In the genomic region with DNA sequence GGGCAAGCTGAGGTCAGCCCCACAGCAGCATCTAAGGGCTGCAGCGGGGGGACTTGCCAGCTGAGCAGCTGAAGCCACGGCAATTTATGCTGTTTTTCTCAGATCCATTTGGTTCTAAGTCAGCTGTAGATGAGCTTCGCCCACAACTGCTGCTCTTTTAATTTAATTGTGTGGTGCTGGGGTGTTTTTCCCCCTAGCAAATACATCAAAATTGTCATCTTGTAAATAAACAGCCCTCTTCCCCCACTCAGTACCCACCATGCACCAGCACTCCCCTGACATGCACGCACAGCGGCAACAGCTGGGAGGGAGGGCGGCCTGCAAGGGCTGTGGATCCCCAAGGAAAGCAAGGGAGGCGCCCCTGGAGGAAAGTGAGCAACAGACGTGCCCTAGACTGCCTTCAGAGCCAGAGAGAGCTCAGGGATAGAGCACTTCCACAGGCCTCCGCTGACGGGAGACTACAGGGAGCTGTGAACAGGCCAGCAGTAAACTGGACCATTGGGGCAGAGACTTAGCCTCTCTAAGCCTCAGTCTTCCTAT, we compare ENCODE assay signal across 22 cellular contexts.
"Had no signal": no experiment of that assay in that cellular context is flagged by ENCODE, and none has a peak within 500 bp of the region (broad histone marks: within the 10 kb centered on the region; RNA-seq: fewer than 3 reads in every experiment).

No MANE protein-coding gene starts in this region.

- H3K27me3 Mint-ChIP-seq: activated naive CD8-positive, alpha-beta T cell treated with anti-CD3 and anti-CD28 coated beads for 36 hours; progenitor cell of endocrine pancreas had no signal

- H3K4me1 ChIP-seq: breast epithelium, foreskin keratinocyte, left lung, neural progenitor cell, spleen, upper lobe of left lung had no signal

- H3K36me3 Mint-ChIP-seq: activated naive CD8-positive, alpha-beta T cell treated with anti-CD3 and anti-CD28 coated beads for 36 hours; neural progenitor cell had no signal

- H3K27ac Mint-ChIP-seq: activated B cell treated with CpG ODN at 0.5 μM for 24 hours; activated naive CD8-positive, alpha-beta T cell treated with anti-CD3 and anti-CD28 coated beads for 36 hours; naive thymus-derived CD4-positive, alpha-beta T cell; neural progenitor cell; progenitor cell of endocrine pancreas had no signal

- H3K9me3 Mint-ChIP-seq: activated naive CD8-positive, alpha-beta T cell treated with anti-CD3 and anti-CD28 coated beads for 36 hours; central memory CD8-positive, alpha-beta T cell; neural progenitor cell had no signal

- H3K4me1 Mint-ChIP-seq: activated B cell treated with CpG ODN at 0.5 μM for 24 hours; activated naive CD8-positive, alpha-beta T cell treated with anti-CD3 and anti-CD28 coated beads for 36 hours; central memory CD8-positive, alpha-beta T cell; naive thymus-derived CD4-positive, alpha-beta T cell; neural progenitor cell had no signal

- H3K27ac ChIP-seq: breast epithelium, foreskin keratinocyte, hepatocyte, left lung, neural progenitor cell, spleen, upper lobe of left lung had no signal

- H3K36me3 ChIP-seq: breast epithelium, left lung, neural progenitor cell, spleen, upper lobe of left lung had no signal

- H3K4me3 ChIP-seq: breast epithelium, hepatocyte, left lung, lung, neural progenitor cell, spleen, upper lobe of left lung had no signal

- H3K27me3 ChIP-seq: breast epithelium, foreskin keratinocyte, hepatocyte, neural progenitor cell, upper lobe of left lung had no signal

- DNase-seq: activated B cell treated with CpG ODN at 0.5 μM for 24 hours; activated CD4-positive, alpha-beta T cell treated with anti-CD3 and anti-CD28 coated beads for 4 hours; activated CD4-positive, alpha-beta T cell treated with anti-CD3 and anti-CD28 coated beads, Interleukin-2, amount 50 U/mL, for 48 hours; activated naive CD4-positive, alpha-beta T cell treated with Interleukin-2 at 50 U/mL for 16 hours; activated naive CD8-positive, alpha-beta T cell treated with anti-CD3 and anti-CD28 coated beads for 36 hours; activated T-cell treated with anti-CD3 and anti-CD28 coated beads, Interleukin-2, amount 50 U/mL, for 48 hours; cortex of kidney; erythroblast; foreskin keratinocyte; left lung; naive thymus-derived CD4-positive, alpha-beta T cell; spleen; stimulated activated CD4-positive, alpha-beta T cell treated with anti-CD3 and anti-CD28 coated beads, Interleukin-4, amount 100 ng/mL, for 1 hour; stimulated activated naive CD4-positive, alpha-beta T cell treated with Interleukin-2 at 50 U/mL for 16 hours; T-helper 9 cell had no signal

- H3K4me3 Mint-ChIP-seq: activated B cell treated with CpG ODN at 0.5 μM for 24 hours; activated naive CD8-positive, alpha-beta T cell treated with anti-CD3 and anti-CD28 coated beads for 36 hours; central memory CD8-positive, alpha-beta T cell; naive thymus-derived CD4-positive, alpha-beta T cell; neural progenitor cell had no signal

- H3K9me3 ChIP-seq: breast epithelium, left lung, upper lobe of left lung had no signal

- ATAC-seq: foreskin keratinocyte; left lung; naive thymus-derived CD4-positive, alpha-beta T cell had no signal
